ENCODE assay signal across 1 cellular context in the genomic region with DNA sequence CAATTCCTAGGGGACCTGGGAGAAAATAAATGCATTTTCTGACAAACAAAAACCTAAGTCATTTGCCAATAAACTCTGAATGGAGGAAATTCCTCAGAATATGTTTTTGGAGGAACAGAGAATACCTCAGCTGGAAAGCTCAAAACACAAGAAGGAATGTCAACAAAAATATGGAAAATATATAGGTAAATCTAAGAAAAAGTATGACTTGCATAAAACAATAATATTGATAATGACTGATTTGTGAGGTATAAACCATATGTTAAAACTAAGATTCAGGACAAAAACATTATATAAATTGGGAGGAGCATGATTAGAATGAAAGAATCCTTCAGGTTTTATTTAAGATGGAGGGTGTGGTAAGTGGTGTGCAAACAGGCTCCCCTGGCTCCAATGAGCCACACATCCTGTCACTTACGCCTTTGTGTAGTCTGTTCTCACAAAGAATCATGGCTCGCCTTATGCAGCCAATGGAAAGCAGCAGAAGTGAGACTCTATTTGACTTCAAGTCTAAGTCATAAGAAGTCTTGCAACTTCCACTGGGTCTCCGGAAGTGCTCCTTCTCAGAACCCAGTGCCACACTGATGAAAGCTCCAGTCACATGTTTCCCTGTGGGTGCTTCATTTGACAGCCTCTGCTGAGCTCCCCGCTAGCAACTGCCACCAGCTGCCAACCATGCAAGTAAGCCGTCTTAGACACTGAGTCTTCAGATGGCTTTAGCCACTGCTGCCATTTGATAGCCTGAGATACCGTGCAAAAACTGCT.
TF ChIP-seq lines count a peak whose summit lies in the region.

No MANE protein-coding gene starts in this region.

TF ChIP-seq in H1, 55 proteins besides CTCF, POLR2A, EP300 and RAD21:
- TF ChIP-seq CHD2 (IDR thresholded peaks at IDR 0.05; ENCODE audit: low read length) (no peak), RXRA (IDR thresholded peaks at IDR 0.05; ENCODE audit: insufficient read depth, low read depth, low read length) (no peak), PHF8 (conservative IDR thresholded peaks at IDR 0.05; ENCODE audit: low read depth, low read length) (no peak), CTBP2 (IDR thresholded peaks at IDR 0.05; ENCODE audit: borderline replicate concordance, insufficient read depth, insufficient read length, low read length) (no peak), RNF2 (IDR thresholded peaks at IDR 0.05; ENCODE audit: borderline replicate concordance, low read depth, low read length, missing control alignments, poor library complexity, severe bottlenecking) (no peak), RFX5 (IDR thresholded peaks at IDR 0.05; ENCODE audit: borderline replicate concordance, low read depth, low read length) (no peak), SIN3A (conservative IDR thresholded peaks at IDR 0.05 in 1 of 2, IDR thresholded peaks at IDR 0.05 in 1 of 2; ENCODE audit: low read depth in 1 of 2, low read length in 2 of 2) (no peak), ASH2L (IDR thresholded peaks at IDR 0.05; ENCODE audit: low read length) (no peak), SRF (IDR thresholded peaks at IDR 0.05; ENCODE audit: low read depth, low read length) (no peak), CBX8 (IDR thresholded peaks at IDR 0.05; ENCODE audit: borderline replicate concordance, low read depth, low read length) (no peak), BRCA1 (IDR thresholded peaks at IDR 0.05; ENCODE audit: low read depth, low read length) (no peak), YY1 (IDR thresholded peaks at IDR 0.05; ENCODE audit: low read depth, low read length) (no peak), JUND (IDR thresholded peaks at IDR 0.05; ENCODE audit: low read length) (no peak), TEAD4 (IDR thresholded peaks at IDR 0.05; ENCODE audit: low read depth, low read length) (no peak), SAP30 (IDR thresholded peaks at IDR 0.05; ENCODE audit: insufficient read depth, insufficient replicate concordance, low read length) (no peak), SIX5 (IDR thresholded peaks at IDR 0.05; ENCODE audit: low read depth, low read length) (no peak), MAFK (IDR thresholded peaks at IDR 0.05; ENCODE audit: low read depth, low read length) (no peak), KDM1A (IDR thresholded peaks at IDR 0.05; ENCODE audit: borderline replicate concordance, low read length) (no peak), SP2 (IDR thresholded peaks at IDR 0.05; ENCODE audit: low read length) (no peak)
- TF ChIP-seq, protein P1, sequence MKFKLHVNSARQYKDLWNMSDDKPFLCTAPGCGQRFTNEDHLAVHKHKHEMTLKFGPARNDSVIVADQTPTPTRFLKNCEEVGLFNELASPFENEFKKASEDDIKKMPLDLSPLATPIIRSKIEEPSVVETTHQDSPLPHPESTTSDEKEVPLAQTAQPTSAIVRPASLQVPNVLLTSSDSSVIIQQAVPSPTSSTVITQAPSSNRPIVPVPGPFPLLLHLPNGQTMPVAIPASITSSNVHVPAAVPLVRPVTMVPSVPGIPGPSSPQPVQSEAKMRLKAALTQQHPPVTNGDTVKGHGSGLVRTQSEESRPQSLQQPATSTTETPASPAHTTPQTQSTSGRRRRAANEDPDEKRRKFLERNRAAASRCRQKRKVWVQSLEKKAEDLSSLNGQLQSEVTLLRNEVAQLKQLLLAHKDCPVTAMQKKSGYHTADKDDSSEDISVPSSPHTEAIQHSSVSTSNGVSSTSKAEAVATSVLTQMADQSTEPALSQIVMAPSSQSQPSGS (IDR thresholded peaks at IDR 0.05; ENCODE audit: low read length), result no peak
TF ChIP-seq in H1: peak in this region for 0.
